ENCODE assay signal across 1 cellular context in the genomic region with DNA sequence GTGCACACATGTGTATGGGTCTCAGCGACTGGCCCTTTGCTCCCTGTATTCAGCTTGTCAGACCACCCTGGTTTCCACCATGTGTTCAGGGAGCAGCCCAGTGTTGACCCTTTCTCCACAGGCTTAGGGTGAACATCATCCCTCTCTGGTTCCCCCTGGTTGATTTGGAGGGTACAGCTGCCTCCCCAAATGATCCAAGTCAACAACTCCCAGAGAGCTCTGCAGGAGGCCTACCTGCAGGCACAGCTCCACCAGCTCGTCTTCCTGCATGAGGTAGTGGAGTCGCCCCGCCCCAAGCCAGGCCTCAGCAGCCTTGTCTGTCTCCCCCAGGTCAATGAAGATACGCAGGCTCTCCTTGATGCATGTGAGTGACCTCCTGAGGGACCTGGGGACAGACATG.
TF ChIP-seq lines count a peak whose summit lies in the region.

No MANE protein-coding gene starts in this region.

TF ChIP-seq in K562, 482 proteins besides CTCF, POLR2A, EP300 and RAD21:
- no peak for TF ChIP-seq NCOA2 (IDR thresholded peaks at IDR 0.05; ENCODE audit: partially characterized antibody in 2 of 2)
- TF ChIP-seq CREBBP (IDR thresholded peaks at IDR 0.05; ENCODE audit: low read depth, low read length), result no peak
- TF ChIP-seq DPF2 (IDR thresholded peaks at IDR 0.05), result no peak
TF ChIP-seq in K562: peak in this region for 0.
